Comparison of ENCODE assay signal across 22 cellular contexts in genomic region chr2:138554123-138554522, GRCh38. TPM values are rescaled to one million over a fixed set of nuclear protein-coding genes. Genes with fewer than 3 reads are reported as not detected.
DNase-seq lines count a peak whose midpoint lies in the region; ATAC-seq, FAIRE-seq and TF ChIP-seq lines count a peak whose summit lies in the region.
"Had no signal": no experiment of that assay in that cellular context is flagged by ENCODE, and none has a peak within 500 bp of the region (broad histone marks: within the 10 kb centered on the region; RNA-seq: fewer than 3 reads in every experiment).

No MANE protein-coding gene starts in this region.

- intact Hi-C loops in HepG2 (cut with micrococcal nuclease; ENCODE audit: unreplicated experiment): no loop called here
- intact Hi-C loops in right lobe of liver (cut with DNase I): no loop called here
- intact Hi-C loops in activated B cell treated with CpG ODN at 0.5 μM for 24 hours (cut with micrococcal nuclease): no loop called here

- H3K9ac ChIP-seq in HepG2 (ENCODE audit: insufficient read depth, low read depth, low read length): no peak overlapping the region
- H3K9ac ChIP-seq: BLaER1 had no signal

- peaks cover 62% of the 10 kb centered on the region for H3K36me3 Mint-ChIP-seq in activated B cell treated with CpG ODN at 0.5 μM for 24 hours (ENCODE audit: low read depth)
- H3K36me3 Mint-ChIP-seq in activated T-helper 17 cell treated with anti-CD3 and anti-CD28 coated beads, Interleukin-2, amount 50 U/mL, for 72 hours (ENCODE audit: low read depth): peaks cover 63% of the 10 kb centered on the region

- TF ChIP-seq EP300 in HepG2 (IDR thresholded peaks at IDR 0.05; ENCODE audit: low read depth in 2 of 2, low read length in 2 of 2): no peak
- no peak for TF ChIP-seq EP300 in HepG2 (CRISPR knock-in tag; IDR thresholded peaks at IDR 0.05; ENCODE audit: borderline replicate concordance)

- H3K4me1 ChIP-seq in HepG2 (ENCODE audit: insufficient read depth, low read length) (no peaks in the 10 kb centered on the region), right lobe of liver (no peaks in the 10 kb centered on the region)
- H3K4me1 ChIP-seq: BLaER1, Caco-2 had no signal

- ATAC-seq in HepG2 (no peak), right lobe of liver (no peak), activated B cell treated with CpG ODN at 0.5 μM for 24 hours (ENCODE audit: low read depth) (no peak)
- no peak for ATAC-seq in activated T-helper 17 cell treated with anti-CD3 and anti-CD28 coated beads, Interleukin-2, amount 50 U/mL, for 72 hours (replicated peaks)
- ATAC-seq: CD8-positive, alpha-beta T cell had no signal

- H3K4me3 ChIP-seq in HepG2 (replicated peaks in 1 of 3; ENCODE audit: insufficient read depth in 1 of 3, low read depth in 2 of 3, low read length in 3 of 3) (no peak overlapping the region), right lobe of liver (no peak overlapping the region)
- H3K4me3 ChIP-seq: BLaER1, HAP-1 had no signal

- TF ChIP-seq CTCF in HepG2 (CRISPR knock-in tag; IDR thresholded peaks at IDR 0.05) (no peak), right lobe of liver (IDR thresholded peaks at IDR 0.05) (no peak), activated B cell treated with CpG ODN at 0.5 μM for 24 hours (IDR thresholded peaks at IDR 0.05) (no peak)

- CTCF ChIA-PET in HepG2 (lab: Yijun Ruan, JAX; ENCODE audit: low intra/inter-chr PET ratio, low total read pairs): no interaction called here
- CTCF ChIA-PET in activated B cell treated with CpG ODN at 0.5 μM for 24 hours (lab: Charles Lee): no interaction called here

- no peak for FAIRE-seq in HepG2 (lab: Jason Lieb, UNC)
- FAIRE-seq: GM12891, GM18507, H54 had no signal

- in situ Hi-C loops in HepG2 (cut with HindIII; ENCODE audit: extremely low pct_ligation_motif_present, low pct_unique_long_range_greater_than_20kb): no loop called here

- H3K9me3 ChIP-seq in HepG2 (ENCODE audit: low read length) (no peaks in the 10 kb centered on the region), right lobe of liver (no peaks in the 10 kb centered on the region)
- H3K9me3 ChIP-seq: BLaER1, Caco-2, HAP-1 had no signal

- no peak overlapping the region for H3K4me3 Mint-ChIP-seq in activated B cell treated with CpG ODN at 0.5 μM for 24 hours
- no peak overlapping the region for H3K4me3 Mint-ChIP-seq in activated T-helper 17 cell treated with anti-CD3 and anti-CD28 coated beads, Interleukin-2, amount 50 U/mL, for 72 hours
- H3K4me3 Mint-ChIP-seq: B cell; CD8-positive, alpha-beta T cell; HFFc6 had no signal

- H3K27me3 ChIP-seq in HepG2 (ENCODE audit: control insufficient read depth in 1 of 2, insufficient read depth in 2 of 2, low read length in 2 of 2) (no peaks in the 10 kb centered on the region), right lobe of liver (no peaks in the 10 kb centered on the region)
- H3K27me3 ChIP-seq: BLaER1 had no signal

- TF ChIP-seq POLR2A in HepG2 (IDR thresholded peaks at IDR 0.05; ENCODE audit: insufficient read depth in 1 of 2, low read depth in 2 of 2, low read length in 2 of 2): no peak
- TF ChIP-seq POLR2A in right lobe of liver (IDR thresholded peaks at IDR 0.05): no peak

- WGBS in HepG2 (ENCODE audit: low lambda C conversion rate): 97% methylated on average over 3 of the region's 3 CpGs
- WGBS in right lobe of liver (ENCODE audit: insufficient coverage, low coverage, low lambda C conversion rate, missing lambda C conversion rate): 93% methylated on average over 3 of the region's 3 CpGs

- H3K27ac Mint-ChIP-seq in activated B cell treated with CpG ODN at 0.5 μM for 24 hours: peak overlapping the region; percentile 24
- H3K27ac Mint-ChIP-seq in activated T-helper 17 cell treated with anti-CD3 and anti-CD28 coated beads, Interleukin-2, amount 50 U/mL, for 72 hours: no peak overlapping the region
- H3K27ac Mint-ChIP-seq: B cell; CD4-positive, CD25-positive, alpha-beta regulatory T cell; CD8-positive, alpha-beta T cell; HFFc6 had no signal

- H3K27me3 Mint-ChIP-seq in activated B cell treated with CpG ODN at 0.5 μM for 24 hours: no peaks in the 10 kb centered on the region
- H3K27me3 Mint-ChIP-seq in activated T-helper 17 cell treated with anti-CD3 and anti-CD28 coated beads, Interleukin-2, amount 50 U/mL, for 72 hours: no peaks in the 10 kb centered on the region
- H3K27me3 Mint-ChIP-seq: B cell; CD4-positive, CD25-positive, alpha-beta regulatory T cell had no signal

- no peaks in the 10 kb centered on the region for H3K9me3 Mint-ChIP-seq in activated B cell treated with CpG ODN at 0.5 μM for 24 hours
- H3K9me3 Mint-ChIP-seq in activated T-helper 17 cell treated with anti-CD3 and anti-CD28 coated beads, Interleukin-2, amount 50 U/mL, for 72 hours: no peaks in the 10 kb centered on the region
- H3K9me3 Mint-ChIP-seq: CD4-positive, CD25-positive, alpha-beta regulatory T cell; CD8-positive, alpha-beta T cell; HFFc6 had no signal

- no peak overlapping the region for H2AFZ ChIP-seq in HepG2 (ENCODE audit: low read length)

- DNase-seq in HepG2 (ENCODE audit: low spot score): no peak
- no peak for DNase-seq in right lobe of liver
- DNase-seq in NCI-H69 (lab: John Stamatoyannopoulos, UW): peak; percentile 10
- DNase-seq in activated B cell treated with CpG ODN at 0.5 μM for 24 hours: no peak
- no peak for DNase-seq in DMS53 (lab: John Stamatoyannopoulos, UW)
- no peak for DNase-seq in activated T-cell treated with anti-CD3 and anti-CD28 coated beads, Interleukin-2, amount 50 U/mL, for 1 hour
- DNase-seq: 8988T; Caco-2; CD4-positive, CD25-positive, alpha-beta regulatory T cell; CD8-positive, alpha-beta T cell; DMS79 treated with DMSO at 0.1 percent for 48 hours; GF-D8; GOT3; HFFc6 had no signal

- no peak overlapping the region for H3K4me2 ChIP-seq in HepG2 (ENCODE audit: low read depth, low read length)
- H3K4me2 ChIP-seq: BLaER1 had no signal

- H3K27ac ChIP-seq in HepG2 (ENCODE audit: extremely low read length, insufficient read depth, low read length) (no peak overlapping the region), right lobe of liver (no peak overlapping the region)
- H3K27ac ChIP-seq: BLaER1, C4-2B had no signal

- peaks cover 5 to 42% of the 10 kb centered on the region in 2 experiments for H3K36me3 ChIP-seq in HepG2 (replicated peaks in 1 of 2; ENCODE audit: control insufficient read depth in 1 of 2, insufficient read depth in 2 of 2, low read length in 2 of 2)
- H3K36me3 ChIP-seq in right lobe of liver: peaks cover 0 to 4% (median 1%) of the 10 kb centered on the region in 4 donors

- peaks cover 4% of the 10 kb centered on the region for H3K79me2 ChIP-seq in HepG2 (ENCODE audit: insufficient read depth, low read length)

- no peak for TF ChIP-seq RAD21 in HepG2 (CRISPR knock-in tag; IDR thresholded peaks at IDR 0.05)

- peaks cover 10% of the 10 kb centered on the region for H3K4me1 Mint-ChIP-seq in activated B cell treated with CpG ODN at 0.5 μM for 24 hours
- H3K4me1 Mint-ChIP-seq in activated T-helper 17 cell treated with anti-CD3 and anti-CD28 coated beads, Interleukin-2, amount 50 U/mL, for 72 hours: no peaks in the 10 kb centered on the region

- no peaks in the 10 kb centered on the region for H4K20me1 ChIP-seq in HepG2 (ENCODE audit: insufficient read depth, low read length)

- POLR2A ChIA-PET in HepG2 (lab: Yijun Ruan, JAX) (no interaction called here), activated B cell treated with CpG ODN at 0.5 μM for 24 hours (lab: Charles Lee) (no interaction called here)

- no TSS peak for BruUV-seq in HepG2 (replicated peaks; lab: Mats Ljungman, UMichigan)

TF ChIP-seq in HepG2, 621 proteins besides CTCF, POLR2A, EP300 and RAD21:
- TF ChIP-seq RBM22 (optimal IDR thresholded peaks at IDR 0.05; ENCODE audit: low read length) (peak; percentile 36), MAFF (IDR thresholded peaks at IDR 0.05; ENCODE audit: low read depth, low read length) (peak; percentile 83), ZNF547 (CRISPR knock-in tag; IDR thresholded peaks at IDR 0.05) (no peak), MAFK (conservative IDR thresholded peaks at IDR 0.05 in 1 of 2, IDR thresholded peaks at IDR 0.05 in 1 of 2; ENCODE audit: low read length in 2 of 2) (peak; percentile 84 to 90), ZNF550 (CRISPR knock-in tag; IDR thresholded peaks at IDR 0.05; ENCODE audit: borderline replicate concordance) (no peak)
TF ChIP-seq in HepG2: peak in this region for 3.

RNA-seq across cellular contexts. Expression of gene SPOPL, which starts 52.6 kb away (rescaled TPM):
- 51.6 and 68.8 TPM in 2 replicates for total RNA-seq in HepG2 (2016; rRNA removed; fragmentation: Illumina TruSeq; extraction: Trizol)
- 10.0 and 11.5 TPM in 2 replicates for total RNA-seq in HepG2 (2016; cell fraction: cytosol; rRNA removed; fragmentation: Illumina TruSeq; extraction: Trizol; ENCODE audit: low read depth)
- total RNA-seq in HepG2 (2016; cell fraction: insoluble cytoplasmic fraction; rRNA removed; fragmentation: Illumina TruSeq; extraction: Trizol): 47.5 and 62.1 TPM in 2 replicates
- total RNA-seq in HepG2 (2016; cell fraction: membrane; rRNA removed; fragmentation: Illumina TruSeq; extraction: Trizol): 48.3 and 49.1 TPM in 2 replicates
- 43.8 and 44.8 TPM in 2 replicates for total RNA-seq in HepG2 (2016; cell fraction: nucleus; rRNA removed; fragmentation: Illumina TruSeq; extraction: Trizol)
- polyA plus RNA-seq in HepG2 (2011; rRNA removed): 11.0 and 12.6 TPM in 2 replicates
- polyA plus RNA-seq in HepG2 (2011; cell fraction: cytosol; rRNA removed): 6.4 and 7.3 TPM in 2 replicates
- 11.9 and 15.1 TPM in 2 replicates for polyA plus RNA-seq in HepG2 (2011; cell fraction: nucleus; rRNA removed)
- 18.9 and 24.1 TPM in 2 replicates for polyA plus RNA-seq in HepG2 (2012)
- polyA plus RNA-seq in HepG2 (2016; cell fraction: cytosol; fragmentation: Illumina TruSeq; extraction: Trizol; ENCODE audit: low read depth): 4.1 and 6.0 TPM in 2 replicates
- polyA plus RNA-seq in HepG2 (2016; cell fraction: insoluble cytoplasmic fraction; fragmentation: Illumina TruSeq; extraction: Trizol; ENCODE audit: low read depth): 33.9 and 34.3 TPM in 2 replicates
- 18.7 and 19.9 TPM in 2 replicates for polyA plus RNA-seq in HepG2 (2016; cell fraction: membrane; fragmentation: Illumina TruSeq; extraction: Trizol; ENCODE audit: low read depth)
- polyA plus RNA-seq in HepG2 (2016; cell fraction: nucleus; fragmentation: Illumina TruSeq; extraction: Trizol; ENCODE audit: insufficient read depth, low read depth): 16.2 and 18.6 TPM in 2 replicates
- 4.7 and 17.9 TPM in 2 replicates for polyA minus RNA-seq in HepG2 (2011; rRNA and poly(A)+ RNA removed; ENCODE audit: low replicate concordance)
- polyA minus RNA-seq in HepG2 (2011; cell fraction: cytosol; rRNA and poly(A)+ RNA removed): 17.1 and 17.5 TPM in 2 replicates
- 74.5 and 98.8 TPM in 2 replicates for polyA minus RNA-seq in HepG2 (2011; cell fraction: nucleus; rRNA and poly(A)+ RNA removed)
- total RNA-seq in right lobe of liver: 10 to 100 TPM; 10.6 to 14.8 (median 12.3) TPM
- total RNA-seq in activated B cell treated with CpG ODN at 0.5 μM for 24 hours: 32.5 and 36.9 TPM in 2 replicates
- 10 to 100 TPM; 12.8 to 15.6 TPM for total RNA-seq in activated T-helper 17 cell treated with anti-CD3 and anti-CD28 coated beads, Interleukin-2, amount 50 U/mL, for 72 hours
